Comparison of ENCODE assay signal across 8 cellular contexts in genomic region chr1:214584805-214585766, GRCh38. TPM values are rescaled to one million over a fixed set of nuclear protein-coding genes. Genes with fewer than 3 reads are reported as not detected.
DNase-seq lines count a peak whose midpoint lies in the region; ATAC-seq, FAIRE-seq and TF ChIP-seq lines count a peak whose summit lies in the region.

No MANE protein-coding gene starts in this region.

- no peaks in the 10 kb centered on the region for H3K9me3 ChIP-seq in GM12878 (replicated peaks; ENCODE audit: control insufficient read depth, insufficient read depth, low read length)
- no peaks in the 10 kb centered on the region for H3K9me3 ChIP-seq in left lung

- H3K36me3 ChIP-seq in GM12878 (ENCODE audit: control insufficient read depth in 2 of 2, insufficient read depth in 2 of 2, low read length in 1 of 2), result no peaks in the 10 kb centered on the region
- no peaks in the 10 kb centered on the region for H3K36me3 ChIP-seq in left lung

- RAD21 ChIA-PET in GM12878 (lab: Charles Lee; ENCODE audit: unreplicated experiment), result interaction anchor here (0.5 to 11.2 kb wide), 25 partner anchors 9 to 324 kb away, joined by 3 to 207 read pairs (median 6); no protein-coding TSS in a partner anchor

- CTCF ChIA-PET in activated CD8-positive, alpha-beta memory T cell treated with anti-CD3 and anti-CD28 coated beads, Interleukin-2, amount 10 ng/mL, durations not matched to agents 7 days and 5 days (lab: Charles Lee), result interaction anchor here (0.9 to 8.9 kb wide), 13 partner anchors 9 to 323 kb away, joined by 3 to 128 read pairs (median 4); no protein-coding TSS in a partner anchor
- CTCF ChIA-PET in GM12878 (lab: Yijun Ruan, JAX), result interaction anchor here (0.6 to 20.7 kb wide), 44 partner anchors 8 to 371 kb away, joined by 3 to 597 read pairs (median 3); partner anchors contain the start of gene PTPN14

- peak; percentile 40 to 72 (median 69); a peak in 5 of 6 replicates for TF ChIP-seq CTCF in GM12878 (IDR thresholded peaks at IDR 0.05 in 2 of 3, conservative IDR thresholded peaks at IDR 0.05 in 1 of 3; ENCODE audit: control insufficient read depth in 2 of 3, extremely low read depth in 1 of 3, insufficient read depth in 1 of 3, low read depth in 3 of 3, low read length in 3 of 3)
- TF ChIP-seq CTCF in left lung (IDR thresholded peaks at IDR 0.05), result peak; percentile 41 to 71

- H3K4me1 Mint-ChIP-seq in activated CD8-positive, alpha-beta memory T cell treated with anti-CD3 and anti-CD28 coated beads, Interleukin-2, amount 10 ng/mL, durations not matched to agents 7 days and 5 days, result no peaks in the 10 kb centered on the region

- H3K79me2 ChIP-seq in GM12878 (ENCODE audit: control insufficient read depth, insufficient read depth, low read length), result no peaks in the 10 kb centered on the region

- in situ Hi-C loops in GM12878 (cut with MboI), result loop anchor here (5.0 kb wide), 1 partner anchor 253 kb away; no protein-coding TSS in a partner anchor

- H4K20me1 ChIP-seq in GM12878 (ENCODE audit: control insufficient read depth, insufficient read depth), result no peaks in the 10 kb centered on the region

- H3K27me3 Mint-ChIP-seq in activated CD8-positive, alpha-beta memory T cell treated with anti-CD3 and anti-CD28 coated beads, Interleukin-2, amount 10 ng/mL, durations not matched to agents 7 days and 5 days, result peaks cover 9% of the 10 kb centered on the region

- no TSS peak for BruUV-seq in GM12878 (replicated peaks; lab: Mats Ljungman, UMichigan)

- H3K9me3 Mint-ChIP-seq in activated CD8-positive, alpha-beta memory T cell treated with anti-CD3 and anti-CD28 coated beads, Interleukin-2, amount 10 ng/mL, durations not matched to agents 7 days and 5 days (ENCODE audit: low read depth), result no peaks in the 10 kb centered on the region

- POLR2A ChIA-PET in GM12878 (lab: Charles Lee), result interaction anchor here (0.6 to 1.4 kb wide), 4 partner anchors 252 to 255 kb away, joined by 3 to 5 read pairs (median 4); no protein-coding TSS in a partner anchor

- no peak overlapping the region for H3K4me3 Mint-ChIP-seq in activated CD8-positive, alpha-beta memory T cell treated with anti-CD3 and anti-CD28 coated beads, Interleukin-2, amount 10 ng/mL, durations not matched to agents 7 days and 5 days

- DNase-seq in activated CD8-positive, alpha-beta memory T cell treated with anti-CD3 and anti-CD28 coated beads, Interleukin-2, amount 10 ng/mL, durations not matched to agents 7 days and 5 days, result no peak
- no peak for DNase-seq in activated CD8-positive, alpha-beta memory T cell treated with anti-CD3 and anti-CD28 coated beads for 24 hours
- DNase-seq in NCI-H2171 (lab: John Stamatoyannopoulos, UW), result peak; percentile 16
- DNase-seq in GM12878 (ENCODE audit: low read depth, low spot score), result no peak
- no peak for DNase-seq in left lung
- DNase-seq in GF-D8 (lab: John Stamatoyannopoulos, UW), result no peak
- DNase-seq in AG08396 (ENCODE audit: low spot score), result no peak

- ATAC-seq in activated CD8-positive, alpha-beta memory T cell treated with anti-CD3 and anti-CD28 coated beads, Interleukin-2, amount 10 ng/mL, durations not matched to agents 7 days and 5 days, result peak; percentile 60
- ATAC-seq in HG02798 (IDR thresholded peaks at IDR 0.05; ENCODE audit: poor library complexity, unreplicated experiment) (peak; percentile 79), GM12878 (peak; percentile 90), left lung (peak; percentile 88)

- SMC1A ChIA-PET in GM12878 (lab: Charles Lee; ENCODE audit: uncharacterized antibody, unreplicated experiment), result interaction anchor here (0.7 to 11.9 kb wide), 40 partner anchors 9 to 374 kb away, joined by 3 to 292 read pairs (median 4); no protein-coding TSS in a partner anchor

- no peak overlapping the region for H3K27ac Mint-ChIP-seq in activated CD8-positive, alpha-beta memory T cell treated with anti-CD3 and anti-CD28 coated beads, Interleukin-2, amount 10 ng/mL, durations not matched to agents 7 days and 5 days

- H3K4me1 ChIP-seq in GM12878 (ENCODE audit: control insufficient read depth, insufficient read depth, low read length), result no peaks in the 10 kb centered on the region
- H3K4me1 ChIP-seq in left lung, result no peaks in the 10 kb centered on the region

- no peaks in the 10 kb centered on the region for H3K36me3 Mint-ChIP-seq in activated CD8-positive, alpha-beta memory T cell treated with anti-CD3 and anti-CD28 coated beads, Interleukin-2, amount 10 ng/mL, durations not matched to agents 7 days and 5 days

- no peak overlapping the region for H3K9ac ChIP-seq in GM12878 (ENCODE audit: control insufficient read depth, insufficient read depth, low read length)

- FAIRE-seq in GM12878 (lab: Jason Lieb, UNC), result no peak

- H3K4me2 ChIP-seq in GM12878 (ENCODE audit: control insufficient read depth, insufficient read depth), result no peak overlapping the region

- TF ChIP-seq POLR2A in GM12878 (IDR thresholded peaks at IDR 0.05; ENCODE audit: low read depth, low read length), result no peak

- H3K4me3 ChIP-seq in GM12878, result no peak overlapping the region
- no peak overlapping the region for H3K4me3 ChIP-seq in left lung

- TF ChIP-seq EP300 in GM12878 (IDR thresholded peaks at IDR 0.05; ENCODE audit: borderline replicate concordance in 1 of 2, control insufficient read depth in 1 of 2, low read depth in 2 of 2, low read length in 2 of 2), result no peak

- no peak overlapping the region for H2AFZ ChIP-seq in GM12878 (ENCODE audit: control insufficient read depth, low read depth, low read length)

- H3K27ac ChIP-seq in GM12878 (ENCODE audit: control insufficient read depth, insufficient read depth) (no peak overlapping the region), left lung (no peak overlapping the region)

- TF ChIP-seq RAD21 in GM12878 (IDR thresholded peaks at IDR 0.05; ENCODE audit: insufficient read depth, low read depth, low read length), result peak; percentile 73

- H3K27me3 ChIP-seq in GM12878 (replicated peaks in 1 of 2; ENCODE audit: control insufficient read depth in 2 of 2, insufficient read depth in 2 of 2, low read length in 1 of 2) (no peaks in the 10 kb centered on the region), left lung (no peaks in the 10 kb centered on the region)

- intact Hi-C loops in GM12878 (cut with micrococcal nuclease; ENCODE audit: unreplicated experiment) (loop anchor here (1.0 to 5.0 kb wide), 4 partner anchors 197 to 373 kb away; no protein-coding TSS in a partner anchor), left lung (cut with DNase I) (loop anchor here in 1 of 2 donors (5.0 kb wide), 1 partner anchor 253 kb away; no protein-coding TSS in a partner anchor)

- WGBS in GM12878 (ENCODE audit: insufficient coverage, insufficient replicate concordance, low lambda C conversion rate, missing lambda C conversion rate), result 0% methylated on average over 1 of the region's 1 CpG

TF ChIP-seq in GM12878, 131 proteins besides CTCF, POLR2A, EP300 and RAD21:
- 0 out of 2 replicates have a peak, but pooled peaks have one; percentile 30 for TF ChIP-seq SMARCA5 (IDR thresholded peaks at IDR 0.05)
- no peak for TF ChIP-seq SIX5 (IDR thresholded peaks at IDR 0.05; ENCODE audit: low read depth, low read length, severe bottlenecking)
- 0 out of 2 replicates have a peak, but pooled peaks have one; percentile 16 for TF ChIP-seq NBN (IDR thresholded peaks at IDR 0.05)
- peak; percentile 75; the same call in 1 of the 2 replicates for TF ChIP-seq SMC3 (IDR thresholded peaks at IDR 0.05; ENCODE audit: borderline replicate concordance, low read length)
- TF ChIP-seq RB1 (IDR thresholded peaks at IDR 0.05; ENCODE audit: borderline replicate concordance), result no peak; the same call in 1 of the 2 replicates

RNA-seq across cellular contexts. Expression of gene CENPF, which starts 17.9 kb away (rescaled TPM):
- total RNA-seq in activated CD8-positive, alpha-beta memory T cell treated with anti-CD3 and anti-CD28 coated beads, Interleukin-2, amount 10 ng/mL, durations not matched to agents 7 days and 5 days, result 100 to 1,000 TPM; 150 to 158 TPM
- 49.6 and 51.6 TPM in 2 replicates for total RNA-seq in GM12878 (2013; cell fraction: nucleolus; rRNA removed)
- total RNA-seq in GM12878 (2014; rRNA removed) (49.5 and 55.4 TPM in 2 replicates), GM12878 (2014; rRNA removed; fragmentation: Illumina TruSeq; extraction: Trizol) (124 and 132 TPM in 2 replicates), GM12878 (2021) (73.1 and 85.0 TPM in 2 replicates), left lung (10 to 100 TPM in 1 of 2 donors, 1 to 10 TPM in 1; 3.4 to 15.0 TPM)
- 17.7 TPM for polyA plus RNA-seq in GM12878 (2011; ENCODE audit: low read depth)
- polyA plus RNA-seq in GM12878 (2011; rRNA removed) (42.0 and 83.6 TPM in 2 replicates), GM12878 (2014; fragmentation: Illumina TruSeq; extraction: Trizol) (95.7 and 101 TPM in 2 replicates), GM12878 (2014; fragmentation: Nextera tagmentation; extraction: Ambion mirVana) (10 to 100 TPM; 26.0 to 68.0 TPM), GM12878 (2014; rRNA removed) (38.5 and 51.0 TPM in 2 replicates), GM12878 (2016; fragmentation: Nextera tagmentation; extraction: Ambion mirVana) (10 to 100 TPM; 90.9 to 95.1 TPM)
- 19.7 and 19.8 TPM in 2 replicates for polyA plus RNA-seq in GM12878 (2011; cell fraction: cytosol; rRNA removed)
- polyA plus RNA-seq in GM12878 (2011; cell fraction: nucleus; rRNA removed), result 62.4 and 63.9 TPM in 2 replicates
- 23.3 and 40.5 TPM in 2 replicates for polyA plus RNA-seq in GM12878 (2012)
- 25.7 and 32.0 TPM in 2 replicates for polyA minus RNA-seq in GM12878 (2011; rRNA and poly(A)+ RNA removed)
- polyA minus RNA-seq in GM12878 (2011; cell fraction: cytosol; rRNA and poly(A)+ RNA removed), result 22.6 and 25.8 TPM in 2 replicates
- 21.8 and 28.6 TPM in 2 replicates for polyA minus RNA-seq in GM12878 (2011; cell fraction: nucleus; rRNA and poly(A)+ RNA removed)

RNA-seq across cellular contexts. Expression of gene PTPN14, which starts 33.7 kb away (rescaled TPM):
- 1 to 10 TPM in 1 of 2 experiments, under 1 TPM in 1; 0.32 to 1.1 TPM for total RNA-seq in activated CD8-positive, alpha-beta memory T cell treated with anti-CD3 and anti-CD28 coated beads, Interleukin-2, amount 10 ng/mL, durations not matched to agents 7 days and 5 days
- 0.42 and 0.73 TPM in 2 replicates for total RNA-seq in GM12878 (2013; cell fraction: nucleolus; rRNA removed)
- total RNA-seq in GM12878 (2014; rRNA removed), result 0.44 and 0.68 TPM in 2 replicates
- 0.45 and 0.74 TPM in 2 replicates for total RNA-seq in GM12878 (2014; rRNA removed; fragmentation: Illumina TruSeq; extraction: Trizol)
- 2.0 and 2.2 TPM in 2 replicates for total RNA-seq in GM12878 (2021)
- polyA plus RNA-seq in GM12878 (2011; ENCODE audit: low read depth), result 0.12 TPM
- polyA plus RNA-seq in GM12878 (2011; rRNA removed), result 5.1 and 5.4 TPM in 2 replicates
- 4.6 and 5.0 TPM in 2 replicates for polyA plus RNA-seq in GM12878 (2011; cell fraction: cytosol; rRNA removed)
- 5.8 and 6.3 TPM in 2 replicates for polyA plus RNA-seq in GM12878 (2011; cell fraction: nucleus; rRNA removed)
- 0.11 and 0.20 TPM in 2 replicates for polyA plus RNA-seq in GM12878 (2012)
- 0.40 and 0.43 TPM in 2 replicates for polyA plus RNA-seq in GM12878 (2014; fragmentation: Illumina TruSeq; extraction: Trizol)
- under 1 TPM; 0.05 to 0.14 TPM for polyA plus RNA-seq in GM12878 (2014; fragmentation: Nextera tagmentation; extraction: Ambion mirVana)
- polyA plus RNA-seq in GM12878 (2014; rRNA removed), result 0.42 and 0.43 TPM in 2 replicates
- polyA plus RNA-seq in GM12878 (2016; fragmentation: Nextera tagmentation; extraction: Ambion mirVana), result under 1 TPM; 0.44 to 0.58 TPM
- 17.4 and 20.8 TPM in 2 replicates for polyA minus RNA-seq in GM12878 (2011; rRNA and poly(A)+ RNA removed)
- polyA minus RNA-seq in GM12878 (2011; cell fraction: cytosol; rRNA and poly(A)+ RNA removed), result 7.2 and 7.6 TPM in 2 replicates
- 8.6 and 14.7 TPM in 2 replicates for polyA minus RNA-seq in GM12878 (2011; cell fraction: nucleus; rRNA and poly(A)+ RNA removed)
- 10 to 100 TPM; 36.8 to 38.0 TPM for total RNA-seq in left lung

Comparison
In these comparisons a context has a peak if more than half of its experiments do, and no peak if none do; other contexts are left out.
1. RNA of gene PTPN14, which starts 33.7 kb away (total RNA-seq): 36.8 to 38.0 TPM in left lung; 0.32 to 1.1 TPM in activated CD8-positive, alpha-beta memory T cell treated with anti-CD3 and anti-CD28 coated beads, Interleukin-2, amount 10 ng/mL, durations not matched to agents 7 days and 5 days and 0.42 to 2.2 TPM in GM12878; every median in the first group is over 10 times any median in the second.
2. Peak in every context shown above with its lines, with median percentiles within 50 percentile points of each other: ATAC-seq.